Comparison of ENCODE assay signal across 8 cellular contexts in genomic region chr21:29656504-29657227, GRCh38.
DNase-seq lines count a peak whose midpoint lies in the region; ATAC-seq and TF ChIP-seq lines count a peak whose summit lies in the region.

No MANE protein-coding gene starts in this region.

- TF ChIP-seq CTCF in CD8-positive, alpha-beta T cell (IDR thresholded peaks at IDR 0.05): no peak
- no peak for TF ChIP-seq CTCF in thyroid gland (IDR thresholded peaks at IDR 0.05)

- no peak overlapping the region for H3K27ac ChIP-seq in CD8-positive, alpha-beta T cell (ENCODE audit: low read depth, low read length)
- H3K27ac ChIP-seq in thyroid gland: no peak overlapping the region

- no peaks in the 10 kb centered on the region for H3K36me3 ChIP-seq in CD8-positive, alpha-beta T cell (ENCODE audit: insufficient read depth, low read length)
- no peaks in the 10 kb centered on the region for H3K36me3 ChIP-seq in thyroid gland

- intact Hi-C loops in CD8-positive, alpha-beta T cell (cut with DNase I, micrococcal nuclease): no loop called here
- intact Hi-C loops in thyroid gland (cut with DNase I): no loop called here

- CTCF ChIA-PET in CD8-positive, alpha-beta T cell (lab: Charles Lee): no interaction called here

- peaks cover 3% of the 10 kb centered on the region for H3K27me3 Mint-ChIP-seq in CD8-positive, alpha-beta T cell (ENCODE audit: low read depth)

- peak; percentile 34 for ATAC-seq in CD8-positive, alpha-beta T cell
- no peak for ATAC-seq in HG02623 (IDR thresholded peaks at IDR 0.05; ENCODE audit: unreplicated experiment)
- ATAC-seq in GM19395 (IDR thresholded peaks at IDR 0.05; ENCODE audit: unreplicated experiment): no peak
- no peak for ATAC-seq in HG03439 (IDR thresholded peaks at IDR 0.05; ENCODE audit: unreplicated experiment)

- H3K9me3 ChIP-seq in CD8-positive, alpha-beta T cell (ENCODE audit: low read length): no peaks in the 10 kb centered on the region
- no peaks in the 10 kb centered on the region for H3K9me3 ChIP-seq in thyroid gland

- peaks cover 2% of the 10 kb centered on the region for H3K9me3 Mint-ChIP-seq in CD8-positive, alpha-beta T cell

- H3K4me3 Mint-ChIP-seq in CD8-positive, alpha-beta T cell: no peak overlapping the region

- no peak overlapping the region for H3K4me3 ChIP-seq in CD8-positive, alpha-beta T cell (ENCODE audit: low read depth, low read length)
- H3K4me3 ChIP-seq in thyroid gland (replicated peaks in 1 of 3): no peak overlapping the region

- no peak overlapping the region for H3K27ac Mint-ChIP-seq in CD8-positive, alpha-beta T cell

- H3K4me1 Mint-ChIP-seq in CD8-positive, alpha-beta T cell (ENCODE audit: low read depth): peaks cover 8% of the 10 kb centered on the region

- no peaks in the 10 kb centered on the region for H3K36me3 Mint-ChIP-seq in CD8-positive, alpha-beta T cell

- H3K4me1 ChIP-seq in CD8-positive, alpha-beta T cell (ENCODE audit: insufficient read depth, low read length): no peaks in the 10 kb centered on the region
- no peaks in the 10 kb centered on the region for H3K4me1 ChIP-seq in thyroid gland

- WGBS in thyroid gland, 2 donors: 60 to 61% methylated on average over 6 of the region's 6 CpGs

- POLR2A ChIA-PET in CD8-positive, alpha-beta T cell (lab: Charles Lee): no interaction called here

- no peaks in the 10 kb centered on the region for H3K27me3 ChIP-seq in CD8-positive, alpha-beta T cell (ENCODE audit: insufficient read depth, low read length)
- no peaks in the 10 kb centered on the region for H3K27me3 ChIP-seq in thyroid gland

- no peak for TF ChIP-seq POLR2A in thyroid gland (IDR thresholded peaks at IDR 0.05)

- no peak for DNase-seq in CD8-positive, alpha-beta T cell
- peak; percentile 45 for DNase-seq in KG1 (lab: John Stamatoyannopoulos, UW)
- DNase-seq in activated T-cell treated with anti-CD3 and anti-CD28 coated beads, Interleukin-2, amount 50 U/mL, for 48 hours: peak; percentile 23 to 24
- peak; percentile 89 to 97 for DNase-seq in lung microvascular endothelial cell (ENCODE audit: low read depth in 2 of 2)
- no peak for DNase-seq in thyroid gland

Comparison
In these comparisons a context has a peak if more than half of its experiments do, and no peak if none do; other contexts are left out.
1. DNase-seq: peak in KG1 (single experiment), activated T-cell treated with anti-CD3 and anti-CD28 coated beads, Interleukin-2, amount 50 U/mL, for 48 hours (2 of 2) and lung microvascular endothelial cell (2 of 2); none in CD8-positive, alpha-beta T cell (0 of 7) and thyroid gland (0 of 2).